In the genomic region with DNA sequence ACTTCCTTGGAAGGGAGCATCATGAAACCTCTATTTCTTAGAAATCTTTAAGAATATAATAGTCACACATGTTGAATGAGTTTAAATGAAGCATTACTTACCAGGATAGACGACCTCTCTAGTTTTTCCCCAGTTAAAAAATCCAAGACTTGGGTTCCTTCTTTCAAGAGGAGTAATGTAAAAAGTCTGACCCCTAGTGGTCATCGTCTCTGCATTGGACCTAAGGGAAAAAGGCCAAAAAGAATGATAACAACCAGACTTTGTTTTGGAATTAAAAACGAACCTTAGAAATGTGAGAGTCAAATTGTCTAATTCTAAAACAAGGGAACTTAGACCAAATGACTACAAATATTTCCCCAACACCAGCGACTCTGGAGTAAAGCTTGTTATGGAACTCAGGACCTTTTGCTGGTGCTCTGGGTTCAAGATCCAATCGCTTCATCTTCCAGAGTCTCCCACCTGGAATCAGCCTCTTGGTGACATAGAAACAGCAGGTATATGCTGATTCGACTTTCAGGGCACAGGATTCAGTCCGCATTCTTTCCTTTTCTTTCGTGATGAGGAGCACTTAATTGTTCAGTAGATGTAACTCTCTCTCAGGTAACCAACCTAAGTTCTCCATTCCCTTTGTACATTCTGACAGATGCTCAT, we compare ENCODE assay signal across 8 cellular contexts.
DNase-seq lines count a peak whose midpoint lies in the region; ATAC-seq, FAIRE-seq and TF ChIP-seq lines count a peak whose summit lies in the region.

No MANE protein-coding gene starts in this region.

- DNase-seq in CD14-positive monocyte (ENCODE audit: low spot score) (no peak), H54 (ENCODE audit: insufficient read length, low spot score) (peak; percentile 22), NOMO-1 treated with DMSO at 0.1 percent for 48 hours (lab: John Stamatoyannopoulos, UW; ENCODE audit: unreplicated experiment) (peak; percentile 72), choroid plexus epithelial cell (ENCODE audit: low read depth) (peak; percentile 87), lung (ENCODE audit: low spot score) (no peak)

- no peaks in the 10 kb centered on the region for H3K9me3 Mint-ChIP-seq in CD14-positive monocyte

- peak; percentile 98 for FAIRE-seq in H54 (lab: Jason Lieb, UNC)

- WGBS in lung, 2 donors = 41 to 42% methylated on average over 8 of the region's 8 CpGs

- H3K27me3 Mint-ChIP-seq in CD14-positive monocyte (ENCODE audit: low read depth in 3 of 3) = no peaks in the 10 kb centered on the region

- H3K4me3 Mint-ChIP-seq in CD14-positive monocyte = no peak overlapping the region

- no peak for TF ChIP-seq POLR2A in H54 (IDR thresholded peaks at IDR 0.05; ENCODE audit: low read depth, low read length)

- TF ChIP-seq CTCF in CD14-positive monocyte (IDR thresholded peaks at IDR 0.05) (peak; percentile 86), choroid plexus epithelial cell (conservative IDR thresholded peaks at IDR 0.05; ENCODE audit: low read depth, low read length) (peak; percentile 77), lung (IDR thresholded peaks at IDR 0.05; ENCODE audit: control extremely low read depth, extremely low read depth) (peak; percentile 65)

- no peak overlapping the region for H3K27ac ChIP-seq in lung (ENCODE audit: low read depth in 1 of 2, low read length in 1 of 2)

- H3K4me1 Mint-ChIP-seq in CD14-positive monocyte = peaks cover 24% of the 10 kb centered on the region

- H3K4me1 ChIP-seq in lung (ENCODE audit: control insufficient read depth in 2 of 2, insufficient read depth in 2 of 2, low read length in 2 of 2) = no peaks in the 10 kb centered on the region

- no peaks in the 10 kb centered on the region for H3K36me3 ChIP-seq in lung (ENCODE audit: control insufficient read depth in 2 of 2, insufficient read depth in 2 of 2, low read length in 2 of 2)

- H3K9me3 ChIP-seq in lung (ENCODE audit: control insufficient read depth in 2 of 2, insufficient read depth in 1 of 2, low read length in 1 of 2) = no peaks in the 10 kb centered on the region

- intact Hi-C loops in CD14-positive monocyte (cut with micrococcal nuclease) = loop anchor here in 1 of 2 donors (5.0 to 10.0 kb wide), 2 partner anchors 252 to 1215 kb away; no protein-coding TSS in a partner anchor

- H3K36me3 Mint-ChIP-seq in CD14-positive monocyte = no peaks in the 10 kb centered on the region

- H3K27me3 ChIP-seq in lung (ENCODE audit: control insufficient read depth, insufficient read depth) = no peaks in the 10 kb centered on the region

- H3K4me3 ChIP-seq in choroid plexus epithelial cell (ENCODE audit: low read depth, low read length) (no peak overlapping the region), lung (no peak overlapping the region)

- H3K27ac Mint-ChIP-seq in CD14-positive monocyte = no peak overlapping the region

- no peak for ATAC-seq in lung (ENCODE audit: insufficient read depth, low FRiP score)
- ATAC-seq in GM18909 (IDR thresholded peaks at IDR 0.05; ENCODE audit: poor library complexity, unreplicated experiment) = no peak
- no peak for ATAC-seq in GM19328 (IDR thresholded peaks at IDR 0.05; ENCODE audit: unreplicated experiment)
- ATAC-seq in GM18861 (IDR thresholded peaks at IDR 0.05; ENCODE audit: unreplicated experiment) = no peak

Comparison
In these comparisons a context has a peak if more than half of its experiments do, and no peak if none do; other contexts are left out.
1. DNase-seq: peak in H54 (single experiment), NOMO-1 treated with DMSO at 0.1 percent for 48 hours (single experiment) and choroid plexus epithelial cell (single experiment); none in CD14-positive monocyte (single experiment) and lung (single experiment).
2. Peak in every context shown above with its lines, with median percentiles within 50 percentile points of each other: CTCF ChIP-seq.